6 cellular contexts compared by ENCODE assay signal in the genomic region with DNA sequence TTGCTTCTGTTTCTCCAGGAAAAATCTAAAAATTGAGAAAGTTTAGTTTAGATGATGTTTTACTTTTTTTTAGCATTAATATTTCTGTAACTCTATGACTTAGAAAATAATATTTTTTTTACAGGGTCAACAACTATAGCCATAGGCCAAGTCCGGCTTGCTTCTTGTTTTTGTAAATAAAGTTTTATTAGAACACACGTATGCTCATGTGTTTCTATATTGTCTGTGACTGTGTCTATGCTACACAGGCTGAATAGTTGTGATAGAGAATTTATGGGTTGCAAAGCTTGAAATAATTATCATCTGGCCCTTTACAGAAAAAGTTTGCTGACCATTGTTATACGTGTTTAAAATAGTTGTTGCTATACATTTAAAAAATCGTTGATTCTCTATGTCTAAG.
"Had no signal": no experiment of that assay in that cellular context is flagged by ENCODE, and none has a peak within 500 bp of the region (broad histone marks: within the 10 kb centered on the region; RNA-seq: fewer than 3 reads in every experiment).

No MANE protein-coding gene starts in this region.

- DNase-seq: IMR-90, KBM-7, KG1 had no signal

- H3K4me2 ChIP-seq: KMS-11 had no signal

- H3K27ac ChIP-seq: HL-60, KMS-11 had no signal

- H3K9ac ChIP-seq: KMS-11 had no signal

- FAIRE-seq: HTR-8/SVneo had no signal
